Comparison of ENCODE assay signal across 8 cellular contexts in genomic region chr4:146522862-146523205, GRCh38. TPM values are rescaled to one million over a fixed set of nuclear protein-coding genes. Genes with fewer than 3 reads are reported as not detected.
DNase-seq lines count a peak whose midpoint lies in the region; ATAC-seq and FAIRE-seq lines count a peak whose summit lies in the region.

No MANE protein-coding gene starts in this region.

- FAIRE-seq in RCC 7860 (lab: Jason Lieb, UNC) = no peak

- H3K27me3 ChIP-seq in neuron (ENCODE audit: insufficient read depth, low read length) = no peaks in the 10 kb centered on the region

- H2AFZ ChIP-seq in neuron (ENCODE audit: low read depth, low read length) = peak overlapping the region; percentile 96

- H3K36me3 Mint-ChIP-seq in activated naive CD8-positive, alpha-beta T cell treated with anti-CD3 and anti-CD28 coated beads, Interleukin-2, amount 10 ng/mL, durations not matched to agents 7 days and 5 days = peaks cover 5% of the 10 kb centered on the region
- H3K36me3 Mint-ChIP-seq in activated naive CD8-positive, alpha-beta T cell treated with anti-CD3 and anti-CD28 coated beads for 36 hours = peaks cover 7% of the 10 kb centered on the region

- no peak overlapping the region for H3K27ac Mint-ChIP-seq in activated naive CD8-positive, alpha-beta T cell treated with anti-CD3 and anti-CD28 coated beads, Interleukin-2, amount 10 ng/mL, durations not matched to agents 7 days and 5 days
- no peak overlapping the region for H3K27ac Mint-ChIP-seq in activated naive CD8-positive, alpha-beta T cell treated with anti-CD3 and anti-CD28 coated beads for 36 hours

- POLR2A ChIA-PET in activated naive CD8-positive, alpha-beta T cell treated with anti-CD3 and anti-CD28 coated beads, Interleukin-2, amount 10 ng/mL, durations not matched to agents 7 days and 5 days (lab: Charles Lee) = no interaction called here

- no peaks in the 10 kb centered on the region for H3K36me3 ChIP-seq in neuron (ENCODE audit: insufficient read depth, low read length)

- no peak for DNase-seq in activated naive CD8-positive, alpha-beta T cell treated with anti-CD3 and anti-CD28 coated beads, Interleukin-2, amount 10 ng/mL, durations not matched to agents 7 days and 5 days
- DNase-seq in activated naive CD8-positive, alpha-beta T cell treated with anti-CD3 and anti-CD28 coated beads for 36 hours = no peak
- DNase-seq in OCI-M1 (lab: John Stamatoyannopoulos, UW) (peak; percentile 85), epithelial cell of prostate (ENCODE audit: low read depth, low spot score) (no peak), RCC 7860 (ENCODE audit: low spot score) (no peak), iPS-NIHi11 (ENCODE audit: low spot score) (no peak)

- H3K4me3 ChIP-seq in neuron (ENCODE audit: low read length) = peak overlapping the region; percentile 62

- H3K4me1 ChIP-seq in neuron (ENCODE audit: insufficient read depth, low read length) = peaks cover 10% of the 10 kb centered on the region

- no peaks in the 10 kb centered on the region for H3K9me3 Mint-ChIP-seq in activated naive CD8-positive, alpha-beta T cell treated with anti-CD3 and anti-CD28 coated beads, Interleukin-2, amount 10 ng/mL, durations not matched to agents 7 days and 5 days
- no peaks in the 10 kb centered on the region for H3K9me3 Mint-ChIP-seq in activated naive CD8-positive, alpha-beta T cell treated with anti-CD3 and anti-CD28 coated beads for 36 hours

- peak; percentile 18 for ATAC-seq in activated naive CD8-positive, alpha-beta T cell treated with anti-CD3 and anti-CD28 coated beads, Interleukin-2, amount 10 ng/mL, durations not matched to agents 7 days and 5 days (ENCODE audit: low read depth)
- peak; percentile 21 for ATAC-seq in HG02943 (IDR thresholded peaks at IDR 0.05; ENCODE audit: low read depth, unreplicated experiment)

- no peaks in the 10 kb centered on the region for H3K9me3 ChIP-seq in neuron (ENCODE audit: low read length)

- H3K4me1 Mint-ChIP-seq in activated naive CD8-positive, alpha-beta T cell treated with anti-CD3 and anti-CD28 coated beads, Interleukin-2, amount 10 ng/mL, durations not matched to agents 7 days and 5 days = peaks cover 15% of the 10 kb centered on the region
- H3K4me1 Mint-ChIP-seq in activated naive CD8-positive, alpha-beta T cell treated with anti-CD3 and anti-CD28 coated beads for 36 hours = peaks cover 29% of the 10 kb centered on the region

- no peak overlapping the region for H3K4me3 Mint-ChIP-seq in activated naive CD8-positive, alpha-beta T cell treated with anti-CD3 and anti-CD28 coated beads, Interleukin-2, amount 10 ng/mL, durations not matched to agents 7 days and 5 days
- no peak overlapping the region for H3K4me3 Mint-ChIP-seq in activated naive CD8-positive, alpha-beta T cell treated with anti-CD3 and anti-CD28 coated beads for 36 hours

- peak overlapping the region; percentile 81 for H3K27ac ChIP-seq in epithelial cell of prostate

- no peaks in the 10 kb centered on the region for H3K27me3 Mint-ChIP-seq in activated naive CD8-positive, alpha-beta T cell treated with anti-CD3 and anti-CD28 coated beads, Interleukin-2, amount 10 ng/mL, durations not matched to agents 7 days and 5 days
- no peaks in the 10 kb centered on the region for H3K27me3 Mint-ChIP-seq in activated naive CD8-positive, alpha-beta T cell treated with anti-CD3 and anti-CD28 coated beads for 36 hours

RNA-seq across cellular contexts. Expression of gene SLC10A7, which starts 1.1 kb away (rescaled TPM):
- 10 to 100 TPM; 19.5 to 19.7 TPM for total RNA-seq in activated naive CD8-positive, alpha-beta T cell treated with anti-CD3 and anti-CD28 coated beads, Interleukin-2, amount 10 ng/mL, durations not matched to agents 7 days and 5 days
- 10 to 100 TPM; 12.8 to 16.1 TPM for total RNA-seq in activated naive CD8-positive, alpha-beta T cell treated with anti-CD3 and anti-CD28 coated beads for 36 hours
